10 cellular contexts compared by ENCODE assay signal in the genomic region with DNA sequence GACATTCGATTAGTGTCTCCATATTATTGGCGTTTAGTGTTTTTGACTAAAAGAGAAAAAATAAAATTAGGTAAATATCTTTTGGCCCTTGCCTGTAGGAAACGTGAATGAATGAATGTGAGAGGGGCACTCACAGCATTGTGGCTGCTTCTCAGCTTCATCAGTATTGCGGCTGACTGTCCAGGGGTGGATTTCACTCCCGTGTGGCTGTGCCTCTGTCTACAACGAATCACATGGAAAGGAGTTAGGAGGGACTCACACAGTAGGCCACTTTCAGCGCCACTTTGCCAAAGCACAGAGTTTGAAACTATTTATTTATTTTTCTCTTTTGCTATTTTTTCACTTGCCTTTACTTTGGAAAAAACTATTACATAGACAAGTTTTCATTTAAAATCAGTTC. TPM values are rescaled to one million over a fixed set of nuclear protein-coding genes. Genes with fewer than 3 reads are reported as not detected.
A peak's percentile ranks its signal among the peaks of the same experiment; 100 is the strongest.
DNase-seq lines count a peak whose midpoint lies in the region; ATAC-seq and TF ChIP-seq lines count a peak whose summit lies in the region.
"Had no signal": no experiment of that assay in that cellular context is flagged by ENCODE, and none has a peak within 500 bp of the region (broad histone marks: within the 10 kb centered on the region; RNA-seq: fewer than 3 reads in every experiment).

No MANE protein-coding gene starts in this region.

- H3K4me1 ChIP-seq in sigmoid colon (peaks cover 0 to 5% (median 0%) of the 10 kb centered on the region in 4 donors), SK-N-SH (ENCODE audit: control insufficient read depth in 1 of 2, insufficient read depth in 2 of 2, low read depth in 1 of 2, low read length in 1 of 2) (peaks cover 0 to 2% of the 10 kb centered on the region in 2 experiments; a peak in 1 of 4 replicates)

- CTCF ChIA-PET in SK-N-SH (lab: Yijun Ruan, JAX) = interaction anchor here (0.8 to 10.7 kb wide), 9 partner anchors 8 to 91 kb away, joined by 3 to 152 read pairs (median 4); no protein-coding TSS in a partner anchor

- peaks cover 6% of the 10 kb centered on the region for H3K4me1 Mint-ChIP-seq in osteocyte (ENCODE audit: unreplicated experiment)

- no peak overlapping the region for H3K4me3 Mint-ChIP-seq in osteocyte (ENCODE audit: unreplicated experiment)

- TF ChIP-seq EP300 in sigmoid colon (IDR thresholded peaks at IDR 0.05) (no peak), SK-N-SH (IDR thresholded peaks at IDR 0.05; ENCODE audit: borderline replicate concordance in 1 of 2, low read depth in 1 of 2, low read length in 1 of 2) (no peak)

- H3K36me3 ChIP-seq in sigmoid colon (no peaks in the 10 kb centered on the region), SK-N-SH (replicated peaks in 1 of 2; ENCODE audit: control insufficient read depth in 1 of 2, insufficient read depth in 2 of 2, low read length in 1 of 2) (no peaks in the 10 kb centered on the region)

- no peak overlapping the region for H3K4me2 ChIP-seq in SK-N-SH

- no peak overlapping the region for H3K9ac ChIP-seq in SK-N-SH

- peaks cover 57 to 62% of the 10 kb centered on the region in 2 donors for H3K36me3 Mint-ChIP-seq in activated naive CD4-positive, alpha-beta T cell treated with anti-CD3 and anti-CD28 coated beads, Interleukin-2, amount 50 U/mL, for 72 hours
- H3K36me3 Mint-ChIP-seq in osteocyte (ENCODE audit: unreplicated experiment) = no peaks in the 10 kb centered on the region

- ATAC-seq in activated naive CD4-positive, alpha-beta T cell treated with anti-CD3 and anti-CD28 coated beads, Interleukin-2, amount 50 U/mL, for 72 hours = no peak
- ATAC-seq: Panc1 had no signal

- DNase-seq in NB4 (ENCODE audit: low read depth) (peak; percentile 66), sigmoid colon (no peak), mucosa of gallbladder (ENCODE audit: low spot score) (no peak), osteocyte (ENCODE audit: extremely low spot score, unreplicated experiment) (no peak), SK-N-SH (no peak)
- DNase-seq in activated naive CD4-positive, alpha-beta T cell treated with anti-CD3 and anti-CD28 coated beads, Interleukin-2, amount 50 U/mL, for 72 hours (ENCODE audit: low spot score in 2 of 2) = no peak

- no peaks in the 10 kb centered on the region for H3K9me2 ChIP-seq in SK-N-SH

- no peak for TF ChIP-seq RAD21 in SK-N-SH (IDR thresholded peaks at IDR 0.05; ENCODE audit: low read length)

- H3K79me2 ChIP-seq in SK-N-SH (ENCODE audit: insufficient read depth) = no peaks in the 10 kb centered on the region

- no peak for TF ChIP-seq CTCF in NB4 (IDR thresholded peaks at IDR 0.05; ENCODE audit: low read depth, low read length)
- TF ChIP-seq CTCF in sigmoid colon (IDR thresholded peaks at IDR 0.05) = no peak
- no peak for TF ChIP-seq CTCF in osteocyte (IDR thresholded peaks at IDR 0.05)
- TF ChIP-seq CTCF in SK-N-SH (IDR thresholded peaks at IDR 0.05) = no peak

- H3K27ac Mint-ChIP-seq in activated naive CD4-positive, alpha-beta T cell treated with anti-CD3 and anti-CD28 coated beads, Interleukin-2, amount 50 U/mL, for 72 hours = peak overlapping the region; percentile 96 to 99
- H3K27ac Mint-ChIP-seq in osteocyte (ENCODE audit: unreplicated experiment) = no peak overlapping the region
- H3K27ac Mint-ChIP-seq: progenitor cell of endocrine pancreas had no signal

- intact Hi-C loops in sigmoid colon (cut with DNase I) = no loop called here

- peaks cover 0 to 6% (median 0%) of the 10 kb centered on the region in 3 donors for H3K27me3 ChIP-seq in sigmoid colon
- peaks cover 53% of the 10 kb centered on the region for H3K27me3 ChIP-seq in SK-N-SH (ENCODE audit: insufficient read depth)

- no peaks in the 10 kb centered on the region for H4K20me1 ChIP-seq in SK-N-SH (ENCODE audit: insufficient read depth)

- H3K9me3 ChIP-seq in sigmoid colon (no peaks in the 10 kb centered on the region), SK-N-SH (no peaks in the 10 kb centered on the region)

- POLR2A ChIA-PET in SK-N-SH (lab: Yijun Ruan, JAX) = no interaction called here

- no peak for TF ChIP-seq POLR2A in NB4 (IDR thresholded peaks at IDR 0.05; ENCODE audit: extremely low read depth, insufficient read length)
- no peak for TF ChIP-seq POLR2A in sigmoid colon (IDR thresholded peaks at IDR 0.05)

- H3K4me3 ChIP-seq in GM08714 (ENCODE audit: low read length) (peak overlapping the region; percentile 77), NB4 (ENCODE audit: low read depth, low read length) (peak overlapping the region; percentile 86), sigmoid colon (peak overlapping the region in 2 of 4 donors; percentile 28 to 29), SK-N-SH (ENCODE audit: low read depth in 2 of 2, low read length in 1 of 2) (no peak overlapping the region)

- WGBS in sigmoid colon, 2 donors = 48 to 81% methylated on average over 7 of the region's 7 CpGs
- 35% methylated on average over 7 of the region's 7 CpGs for WGBS in SK-N-SH (ENCODE audit: low lambda C conversion rate)

- H3K27me3 Mint-ChIP-seq in osteocyte (ENCODE audit: unreplicated experiment) = peaks cover 41% of the 10 kb centered on the region

- H3K9me3 Mint-ChIP-seq in activated naive CD4-positive, alpha-beta T cell treated with anti-CD3 and anti-CD28 coated beads, Interleukin-2, amount 50 U/mL, for 72 hours = no peaks in the 10 kb centered on the region
- H3K9me3 Mint-ChIP-seq in osteocyte (ENCODE audit: unreplicated experiment) = no peaks in the 10 kb centered on the region

- H3K27ac ChIP-seq in sigmoid colon (peak overlapping the region in 3 of 4 donors; percentile 24 to 57 (median 46)), SK-N-SH (ENCODE audit: low read depth in 2 of 2, low read length in 1 of 2) (no peak overlapping the region)

- no peaks in the 10 kb centered on the region for H3F3A ChIP-seq in SK-N-SH (replicated peaks; ENCODE audit: insufficient read depth)

- H2AFZ ChIP-seq in SK-N-SH (ENCODE audit: low read depth) = no peak overlapping the region

TF ChIP-seq in SK-N-SH, 30 proteins besides CTCF, POLR2A, EP300 and RAD21:
- TF ChIP-seq EZH2phosphoT487 (IDR thresholded peaks at IDR 0.05; ENCODE audit: borderline replicate concordance, low read depth) (no peak), NFIC (IDR thresholded peaks at IDR 0.05; ENCODE audit: borderline replicate concordance) (no peak), FOXJ3 (CRISPR knock-in tag; IDR thresholded peaks at IDR 0.05) (no peak), TCF12 (IDR thresholded peaks at IDR 0.05) (no peak), POLR2AphosphoS5 (IDR thresholded peaks at IDR 0.05; ENCODE audit: low read depth, low read length) (no peak)
- TF ChIP-seq, protein P1, sequence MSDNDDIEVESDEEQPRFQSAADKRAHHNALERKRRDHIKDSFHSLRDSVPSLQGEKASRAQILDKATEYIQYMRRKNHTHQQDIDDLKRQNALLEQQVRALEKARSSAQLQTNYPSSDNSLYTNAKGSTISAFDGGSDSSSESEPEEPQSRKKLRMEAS (IDR thresholded peaks at IDR 0.05; ENCODE audit: low read depth) = no peak

RNA-seq across cellular contexts. Expression of a gene that starts 0.8 kb away (rescaled TPM):
- 10 to 100 TPM; 29.9 to 65.0 TPM for total RNA-seq in activated naive CD4-positive, alpha-beta T cell treated with anti-CD3 and anti-CD28 coated beads, Interleukin-2, amount 50 U/mL, for 72 hours
- 1 to 10 TPM; 1.2 to 1.8 (median 1.5) TPM for total RNA-seq in sigmoid colon
- 10 to 100 TPM in 1 of 3 donors, 1 to 10 TPM in 2; 1.2 to 13.6 (median 1.8) TPM for polyA plus RNA-seq in sigmoid colon
- total RNA-seq in mucosa of gallbladder = 8.1 TPM
- not detected in 2 replicates for total RNA-seq in osteocyte
- not detected in 2 replicates for polyA plus RNA-seq in SK-N-SH (2012; rRNA removed)
- polyA plus RNA-seq in SK-N-SH (2012; cell fraction: cytosol; rRNA removed) = not detected in 2 replicates
- not detected in 2 replicates for polyA plus RNA-seq in SK-N-SH (2012; cell fraction: nucleus; rRNA removed)
- total RNA-seq: LHCN-M2, progenitor cell of endocrine pancreas had no signal

RNA-seq across cellular contexts. Expression of a gene that starts 44.0 kb away (rescaled TPM):
- 1 to 10 TPM; 2.0 to 7.1 TPM for total RNA-seq in activated naive CD4-positive, alpha-beta T cell treated with anti-CD3 and anti-CD28 coated beads, Interleukin-2, amount 50 U/mL, for 72 hours
- 10 to 100 TPM in 2 of 4 donors, 1 to 10 TPM in 2; 8.1 to 13.6 (median 9.6) TPM for total RNA-seq in sigmoid colon
- polyA plus RNA-seq in sigmoid colon = 1 to 10 TPM; 6.0 to 7.2 (median 6.2) TPM
- total RNA-seq in mucosa of gallbladder = 25.2 TPM
- total RNA-seq in osteocyte = 7.1 and 9.6 TPM in 2 replicates
- 2.1 and 2.6 TPM in 2 replicates for polyA plus RNA-seq in SK-N-SH (2012; rRNA removed)
- polyA plus RNA-seq in SK-N-SH (2012; cell fraction: cytosol; rRNA removed) = 2.5 and 2.7 TPM in 2 replicates
- polyA plus RNA-seq in SK-N-SH (2012; cell fraction: nucleus; rRNA removed) = 2.9 and 4.1 TPM in 2 replicates

Comparison
In these comparisons a context has a peak if more than half of its experiments do, and no peak if none do; other contexts are left out.
1. H3K4me3 ChIP-seq: peak in GM08714 (single experiment) and NB4 (single experiment); none in SK-N-SH (0 of 2).
2. H3K27ac ChIP-seq: peak in sigmoid colon (3 of 4); none in SK-N-SH (0 of 2).